In the genomic region with DNA sequence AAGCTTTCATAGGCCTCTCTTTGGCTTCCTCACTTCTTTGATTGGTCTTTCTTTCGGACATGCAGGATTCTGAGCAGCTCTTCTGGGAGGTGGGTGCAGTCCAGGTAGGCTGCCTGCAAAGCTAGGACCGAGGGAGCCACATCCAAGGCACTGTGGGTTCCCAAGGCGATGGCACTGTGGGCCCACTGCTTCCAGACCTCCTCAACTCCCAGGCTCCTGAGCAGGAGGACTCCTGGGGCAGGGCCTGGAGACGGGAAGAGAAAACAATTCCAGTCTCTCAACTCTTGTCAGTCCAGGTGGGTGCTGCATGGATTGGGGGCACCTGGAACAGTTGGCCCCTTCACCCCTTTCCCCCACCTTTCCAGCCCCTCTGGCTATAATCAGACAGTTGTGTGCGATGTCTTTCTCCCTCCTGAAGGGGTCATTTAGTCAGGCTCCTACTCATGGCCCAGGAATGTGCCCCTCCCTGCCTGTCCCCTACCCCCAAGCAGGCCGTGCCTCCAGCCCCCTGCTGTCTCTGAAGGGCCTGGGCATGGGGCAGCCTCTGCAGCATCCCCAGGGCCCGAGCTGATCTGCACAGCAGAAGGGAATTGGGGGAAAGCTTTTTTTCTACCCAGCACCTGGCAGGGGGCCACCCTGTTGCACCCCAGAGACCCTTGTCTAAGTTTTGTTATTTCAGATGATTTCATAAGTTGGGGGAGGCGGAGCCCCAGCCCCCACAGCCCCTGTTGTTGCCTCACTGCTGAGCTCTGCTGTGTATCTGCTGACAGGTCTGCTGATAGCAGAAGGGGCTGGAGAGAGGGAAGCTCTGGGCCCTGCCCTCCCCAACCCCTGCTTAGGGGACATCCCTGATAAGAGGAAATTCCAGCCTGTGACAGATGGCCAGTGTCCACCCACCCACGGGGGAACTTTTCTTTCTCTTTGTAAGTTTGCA, we compare ENCODE assay signal across 8 cellular contexts.
A peak's percentile ranks its signal among the peaks of the same experiment; 100 is the strongest.
DNase-seq lines count a peak whose midpoint lies in the region; ATAC-seq and TF ChIP-seq lines count a peak whose summit lies in the region.

No MANE protein-coding gene starts in this region.

- no peaks in the 10 kb centered on the region for H3K9me3 Mint-ChIP-seq in progenitor cell of endocrine pancreas (ENCODE audit: low read depth)

- H3K4me3 ChIP-seq in GM12865 (ENCODE audit: low read depth, low read length): peak overlapping the region; percentile 23

- no peaks in the 10 kb centered on the region for H3K27me3 Mint-ChIP-seq in progenitor cell of endocrine pancreas

- peaks cover 59% of the 10 kb centered on the region for H3K4me1 Mint-ChIP-seq in progenitor cell of endocrine pancreas (ENCODE audit: low read depth)

- H3K36me3 Mint-ChIP-seq in progenitor cell of endocrine pancreas (ENCODE audit: insufficient read depth): peaks cover 7% of the 10 kb centered on the region

- DNase-seq in GM12865 (ENCODE audit: low read depth) (no peak), fibroblast of the conjunctiva (ENCODE audit: low read depth) (peak; percentile 64), progenitor cell of endocrine pancreas (ENCODE audit: low spot score, unreplicated experiment) (no peak), COR-L47 (lab: John Stamatoyannopoulos, UW) (no peak), Ammon's horn (ENCODE audit: low spot score) (no peak)

- H3K4me3 Mint-ChIP-seq in progenitor cell of endocrine pancreas (ENCODE audit: low read depth): no peak overlapping the region

- H3K27ac Mint-ChIP-seq in progenitor cell of endocrine pancreas: peak overlapping the region; percentile 88

- TF ChIP-seq CTCF in GM12865 (IDR thresholded peaks at IDR 0.05; ENCODE audit: insufficient read depth, low read depth, low read length, missing control alignments) (no peak), progenitor cell of endocrine pancreas (IDR thresholded peaks at IDR 0.05; ENCODE audit: unreplicated experiment) (no peak)

- peak; percentile 48 for ATAC-seq in SK-N-SH treated with all-trans-retinoic acid at 6 μM for 48 hours
- ATAC-seq in HG02885 (IDR thresholded peaks at IDR 0.05; ENCODE audit: poor library complexity, unreplicated experiment): no peak
- ATAC-seq in HG03460 (IDR thresholded peaks at IDR 0.05; ENCODE audit: unreplicated experiment): no peak

TF ChIP-seq in SK-N-SH treated with all-trans-retinoic acid at 6 μM for 48 hours, 23 proteins besides CTCF, POLR2A, EP300 and RAD21:
- no peak for TF ChIP-seq ZFP30 (CRISPR knock-in tag; IDR thresholded peaks at IDR 0.05)
- TF ChIP-seq CSDC2 (CRISPR knock-in tag; IDR thresholded peaks at IDR 0.05): no peak
- peak; percentile 40; the same call in 1 of the 2 replicates for TF ChIP-seq ISL1 (CRISPR knock-in tag; IDR thresholded peaks at IDR 0.05)
- TF ChIP-seq SNAI2 (CRISPR knock-in tag; IDR thresholded peaks at IDR 0.05): no peak
- TF ChIP-seq, protein P1, sequence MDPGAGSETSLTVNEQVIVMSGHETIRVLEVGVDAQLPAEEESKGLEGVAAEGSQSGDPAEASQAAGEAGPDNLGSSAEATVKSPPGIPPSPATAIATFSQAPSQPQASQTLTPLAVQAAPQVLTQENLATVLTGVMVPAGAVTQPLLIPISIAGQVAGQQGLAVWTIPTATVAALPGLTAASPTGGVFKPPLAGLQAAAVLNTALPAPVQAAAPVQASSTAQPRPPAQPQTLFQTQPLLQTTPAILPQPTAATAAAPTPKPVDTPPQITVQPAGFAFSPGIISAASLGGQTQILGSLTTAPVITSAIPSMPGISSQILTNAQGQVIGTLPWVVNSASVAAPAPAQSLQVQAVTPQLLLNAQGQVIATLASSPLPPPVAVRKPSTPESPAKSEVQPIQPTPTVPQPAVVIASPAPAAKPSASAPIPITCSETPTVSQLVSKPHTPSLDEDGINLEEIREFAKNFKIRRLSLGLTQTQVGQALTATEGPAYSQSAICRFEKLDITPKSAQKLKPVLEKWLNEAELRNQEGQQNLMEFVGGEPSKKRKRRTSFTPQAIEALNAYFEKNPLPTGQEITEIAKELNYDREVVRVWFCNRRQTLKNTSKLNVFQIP (CRISPR knock-in tag; IDR thresholded peaks at IDR 0.05; ENCODE audit: borderline replicate concordance, low read depth): no peak
- TF ChIP-seq, protein P2, sequence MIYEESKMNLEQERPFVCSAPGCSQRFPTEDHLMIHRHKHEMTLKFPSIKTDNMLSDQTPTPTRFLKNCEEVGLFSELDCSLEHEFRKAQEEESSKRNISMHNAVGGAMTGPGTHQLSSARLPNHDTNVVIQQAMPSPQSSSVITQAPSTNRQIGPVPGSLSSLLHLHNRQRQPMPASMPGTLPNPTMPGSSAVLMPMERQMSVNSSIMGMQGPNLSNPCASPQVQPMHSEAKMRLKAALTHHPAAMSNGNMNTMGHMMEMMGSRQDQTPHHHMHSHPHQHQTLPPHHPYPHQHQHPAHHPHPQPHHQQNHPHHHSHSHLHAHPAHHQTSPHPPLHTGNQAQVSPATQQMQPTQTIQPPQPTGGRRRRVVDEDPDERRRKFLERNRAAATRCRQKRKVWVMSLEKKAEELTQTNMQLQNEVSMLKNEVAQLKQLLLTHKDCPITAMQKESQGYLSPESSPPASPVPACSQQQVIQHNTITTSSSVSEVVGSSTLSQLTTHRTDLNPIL (CRISPR knock-in tag; IDR thresholded peaks at IDR 0.05; ENCODE audit: low read depth): peak; percentile 68; the same call in 1 of the 2 replicates
- TF ChIP-seq ZNF565 (CRISPR knock-in tag; conservative IDR thresholded peaks at IDR 0.05; ENCODE audit: low read depth): no peak
- TF ChIP-seq BACH2 (CRISPR knock-in tag; IDR thresholded peaks at IDR 0.05; ENCODE audit: borderline replicate concordance): no peak
- TF ChIP-seq TCF4 (CRISPR knock-in tag; IDR thresholded peaks at IDR 0.05; ENCODE audit: borderline replicate concordance): peak; percentile 77
- TF ChIP-seq, protein P3, sequence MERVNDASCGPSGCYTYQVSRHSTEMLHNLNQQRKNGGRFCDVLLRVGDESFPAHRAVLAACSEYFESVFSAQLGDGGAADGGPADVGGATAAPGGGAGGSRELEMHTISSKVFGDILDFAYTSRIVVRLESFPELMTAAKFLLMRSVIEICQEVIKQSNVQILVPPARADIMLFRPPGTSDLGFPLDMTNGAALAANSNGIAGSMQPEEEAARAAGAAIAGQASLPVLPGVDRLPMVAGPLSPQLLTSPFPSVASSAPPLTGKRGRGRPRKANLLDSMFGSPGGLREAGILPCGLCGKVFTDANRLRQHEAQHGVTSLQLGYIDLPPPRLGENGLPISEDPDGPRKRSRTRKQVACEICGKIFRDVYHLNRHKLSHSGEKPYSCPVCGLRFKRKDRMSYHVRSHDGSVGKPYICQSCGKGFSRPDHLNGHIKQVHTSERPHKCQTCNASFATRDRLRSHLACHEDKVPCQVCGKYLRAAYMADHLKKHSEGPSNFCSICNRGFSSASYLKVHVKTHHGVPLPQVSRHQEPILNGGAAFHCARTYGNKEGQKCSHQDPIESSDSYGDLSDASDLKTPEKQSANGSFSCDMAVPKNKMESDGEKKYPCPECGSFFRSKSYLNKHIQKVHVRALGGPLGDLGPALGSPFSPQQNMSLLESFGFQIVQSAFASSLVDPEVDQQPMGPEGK (CRISPR knock-in tag; IDR thresholded peaks at IDR 0.05; ENCODE audit: borderline replicate concordance): peak; percentile 97
- TF ChIP-seq PPARA (CRISPR knock-in tag; IDR thresholded peaks at IDR 0.05; ENCODE audit: borderline replicate concordance): no peak
- no peak for TF ChIP-seq TOX (CRISPR knock-in tag; IDR thresholded peaks at IDR 0.05; ENCODE audit: borderline replicate concordance)
- peak; percentile 73; the same call in 1 of the 2 replicates for TF ChIP-seq ESRRG (CRISPR knock-in tag; IDR thresholded peaks at IDR 0.05)
- TF ChIP-seq, protein P4, sequence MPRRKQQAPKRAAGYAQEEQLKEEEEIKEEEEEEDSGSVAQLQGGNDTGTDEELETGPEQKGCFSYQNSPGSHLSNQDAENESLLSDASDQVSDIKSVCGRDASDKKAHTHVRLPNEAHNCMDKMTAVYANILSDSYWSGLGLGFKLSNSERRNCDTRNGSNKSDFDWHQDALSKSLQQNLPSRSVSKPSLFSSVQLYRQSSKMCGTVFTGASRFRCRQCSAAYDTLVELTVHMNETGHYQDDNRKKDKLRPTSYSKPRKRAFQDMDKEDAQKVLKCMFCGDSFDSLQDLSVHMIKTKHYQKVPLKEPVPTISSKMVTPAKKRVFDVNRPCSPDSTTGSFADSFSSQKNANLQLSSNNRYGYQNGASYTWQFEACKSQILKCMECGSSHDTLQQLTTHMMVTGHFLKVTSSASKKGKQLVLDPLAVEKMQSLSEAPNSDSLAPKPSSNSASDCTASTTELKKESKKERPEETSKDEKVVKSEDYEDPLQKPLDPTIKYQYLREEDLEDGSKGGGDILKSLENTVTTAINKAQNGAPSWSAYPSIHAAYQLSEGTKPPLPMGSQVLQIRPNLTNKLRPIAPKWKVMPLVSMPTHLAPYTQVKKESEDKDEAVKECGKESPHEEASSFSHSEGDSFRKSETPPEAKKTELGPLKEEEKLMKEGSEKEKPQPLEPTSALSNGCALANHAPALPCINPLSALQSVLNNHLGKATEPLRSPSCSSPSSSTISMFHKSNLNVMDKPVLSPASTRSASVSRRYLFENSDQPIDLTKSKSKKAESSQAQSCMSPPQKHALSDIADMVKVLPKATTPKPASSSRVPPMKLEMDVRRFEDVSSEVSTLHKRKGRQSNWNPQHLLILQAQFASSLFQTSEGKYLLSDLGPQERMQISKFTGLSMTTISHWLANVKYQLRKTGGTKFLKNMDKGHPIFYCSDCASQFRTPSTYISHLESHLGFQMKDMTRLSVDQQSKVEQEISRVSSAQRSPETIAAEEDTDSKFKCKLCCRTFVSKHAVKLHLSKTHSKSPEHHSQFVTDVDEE (CRISPR knock-in tag; IDR thresholded peaks at IDR 0.05): peak; percentile 66; the same call in 1 of the 2 replicates
- TF ChIP-seq, protein P5, sequence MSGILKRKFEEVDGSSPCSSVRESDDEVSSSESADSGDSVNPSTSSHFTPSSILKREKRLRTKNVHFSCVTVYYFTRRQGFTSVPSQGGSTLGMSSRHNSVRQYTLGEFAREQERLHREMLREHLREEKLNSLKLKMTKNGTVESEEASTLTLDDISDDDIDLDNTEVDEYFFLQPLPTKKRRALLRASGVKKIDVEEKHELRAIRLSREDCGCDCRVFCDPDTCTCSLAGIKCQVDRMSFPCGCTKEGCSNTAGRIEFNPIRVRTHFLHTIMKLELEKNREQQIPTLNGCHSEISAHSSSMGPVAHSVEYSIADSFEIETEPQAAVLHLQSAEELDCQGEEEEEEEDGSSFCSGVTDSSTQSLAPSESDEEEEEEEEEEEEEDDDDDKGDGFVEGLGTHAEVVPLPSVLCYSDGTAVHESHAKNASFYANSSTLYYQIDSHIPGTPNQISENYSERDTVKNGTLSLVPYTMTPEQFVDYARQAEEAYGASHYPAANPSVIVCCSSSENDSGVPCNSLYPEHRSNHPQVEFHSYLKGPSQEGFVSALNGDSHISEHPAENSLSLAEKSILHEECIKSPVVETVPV (CRISPR knock-in tag; IDR thresholded peaks at IDR 0.05): no peak; the same call in 1 of the 2 replicates
- no peak for TF ChIP-seq RARB (CRISPR knock-in tag; IDR thresholded peaks at IDR 0.05)
- TF ChIP-seq GLIS3 (CRISPR knock-in tag; IDR thresholded peaks at IDR 0.05): peak; percentile 19; the same call in 1 of the 2 replicates
- no peak for TF ChIP-seq ZNF8 (CRISPR knock-in tag; IDR thresholded peaks at IDR 0.05)
